1 cellular context compared by ENCODE assay signal in the genomic region with DNA sequence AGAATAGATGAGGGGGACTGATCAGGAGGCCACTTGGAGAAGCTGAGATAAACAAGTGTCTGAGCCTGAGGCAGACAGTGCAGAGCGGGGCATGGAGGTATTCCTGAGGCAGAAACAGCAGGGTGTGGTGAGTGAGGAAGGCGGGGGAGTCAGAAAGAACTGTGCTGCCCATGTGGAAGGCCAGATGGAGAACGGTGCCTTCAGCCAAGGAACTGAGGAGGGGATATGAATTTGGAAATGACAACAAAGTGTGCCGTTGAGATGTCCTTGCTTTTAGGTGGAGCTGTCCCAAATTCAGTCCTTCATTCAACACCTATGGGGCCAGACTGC.
TF ChIP-seq lines count a peak whose summit lies in the region.

No MANE protein-coding gene starts in this region.

TF ChIP-seq in GM23338, 12 proteins besides CTCF, POLR2A, EP300 and RAD21 (continued from another document):
- TF ChIP-seq, protein P1, sequence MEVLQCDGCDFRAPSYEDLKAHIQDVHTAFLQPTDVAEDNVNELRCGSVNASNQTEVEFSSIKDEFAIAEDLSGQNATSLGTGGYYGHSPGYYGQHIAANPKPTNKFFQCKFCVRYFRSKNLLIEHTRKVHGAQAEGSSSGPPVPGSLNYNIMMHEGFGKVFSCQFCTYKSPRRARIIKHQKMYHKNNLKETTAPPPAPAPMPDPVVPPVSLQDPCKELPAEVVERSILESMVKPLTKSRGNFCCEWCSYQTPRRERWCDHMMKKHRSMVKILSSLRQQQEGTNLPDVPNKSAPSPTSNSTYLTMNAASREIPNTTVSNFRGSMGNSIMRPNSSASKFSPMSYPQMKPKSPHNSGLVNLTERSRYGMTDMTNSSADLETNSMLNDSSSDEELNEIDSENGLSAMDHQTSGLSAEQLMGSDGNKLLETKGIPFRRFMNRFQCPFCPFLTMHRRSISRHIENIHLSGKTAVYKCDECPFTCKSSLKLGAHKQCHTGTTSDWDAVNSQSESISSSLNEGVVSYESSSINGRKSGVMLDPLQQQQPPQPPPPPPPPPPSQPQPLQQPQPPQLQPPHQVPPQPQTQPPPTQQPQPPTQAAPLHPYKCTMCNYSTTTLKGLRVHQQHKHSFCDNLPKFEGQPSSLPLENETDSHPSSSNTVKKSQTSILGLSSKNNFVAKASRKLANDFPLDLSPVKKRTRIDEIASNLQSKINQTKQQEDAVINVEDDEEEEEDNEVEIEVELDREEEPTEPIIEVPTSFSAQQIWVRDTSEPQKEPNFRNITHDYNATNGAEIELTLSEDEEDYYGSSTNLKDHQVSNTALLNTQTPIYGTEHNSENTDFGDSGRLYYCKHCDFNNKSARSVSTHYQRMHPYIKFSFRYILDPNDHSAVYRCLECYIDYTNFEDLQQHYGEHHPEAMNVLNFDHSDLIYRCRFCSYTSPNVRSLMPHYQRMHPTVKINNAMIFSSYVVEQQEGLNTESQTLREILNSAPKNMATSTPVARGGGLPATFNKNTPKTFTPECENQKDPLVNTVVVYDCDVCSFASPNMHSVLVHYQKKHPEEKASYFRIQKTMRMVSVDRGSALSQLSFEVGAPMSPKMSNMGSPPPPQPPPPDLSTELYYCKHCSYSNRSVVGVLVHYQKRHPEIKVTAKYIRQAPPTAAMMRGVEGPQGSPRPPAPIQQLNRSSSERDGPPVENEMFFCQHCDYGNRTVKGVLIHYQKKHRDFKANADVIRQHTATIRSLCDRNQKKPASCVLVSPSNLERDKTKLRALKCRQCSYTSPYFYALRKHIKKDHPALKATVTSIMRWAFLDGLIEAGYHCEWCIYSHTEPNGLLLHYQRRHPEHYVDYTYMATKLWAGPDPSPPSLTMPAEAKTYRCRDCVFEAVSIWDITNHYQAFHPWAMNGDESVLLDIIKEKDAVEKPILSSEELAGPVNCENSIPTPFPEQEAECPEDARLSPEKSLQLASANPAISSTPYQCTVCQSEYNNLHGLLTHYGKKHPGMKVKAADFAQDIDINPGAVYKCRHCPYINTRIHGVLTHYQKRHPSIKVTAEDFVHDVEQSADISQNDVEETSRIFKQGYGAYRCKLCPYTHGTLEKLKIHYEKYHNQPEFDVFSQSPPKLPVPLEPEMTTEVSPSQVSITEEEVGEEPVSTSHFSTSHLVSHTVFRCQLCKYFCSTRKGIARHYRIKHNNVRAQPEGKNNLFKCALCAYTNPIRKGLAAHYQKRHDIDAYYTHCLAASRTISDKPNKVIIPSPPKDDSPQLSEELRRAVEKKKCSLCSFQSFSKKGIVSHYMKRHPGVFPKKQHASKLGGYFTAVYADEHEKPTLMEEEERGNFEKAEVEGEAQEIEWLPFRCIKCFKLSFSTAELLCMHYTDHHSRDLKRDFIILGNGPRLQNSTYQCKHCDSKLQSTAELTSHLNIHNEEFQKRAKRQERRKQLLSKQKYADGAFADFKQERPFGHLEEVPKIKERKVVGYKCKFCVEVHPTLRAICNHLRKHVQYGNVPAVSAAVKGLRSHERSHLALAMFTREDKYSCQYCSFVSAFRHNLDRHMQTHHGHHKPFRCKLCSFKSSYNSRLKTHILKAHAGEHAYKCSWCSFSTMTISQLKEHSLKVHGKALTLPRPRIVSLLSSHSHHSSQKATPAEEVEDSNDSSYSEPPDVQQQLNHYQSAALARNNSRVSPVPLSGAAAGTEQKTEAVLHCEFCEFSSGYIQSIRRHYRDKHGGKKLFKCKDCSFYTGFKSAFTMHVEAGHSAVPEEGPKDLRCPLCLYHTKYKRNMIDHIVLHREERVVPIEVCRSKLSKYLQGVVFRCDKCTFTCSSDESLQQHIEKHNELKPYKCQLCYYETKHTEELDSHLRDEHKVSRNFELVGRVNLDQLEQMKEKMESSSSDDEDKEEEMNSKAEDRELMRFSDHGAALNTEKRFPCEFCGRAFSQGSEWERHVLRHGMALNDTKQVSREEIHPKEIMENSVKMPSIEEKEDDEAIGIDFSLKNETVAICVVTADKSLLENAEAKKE (CRISPR knock-in tag; IDR thresholded peaks at IDR 0.05), result no peak
- no peak for TF ChIP-seq ZNF331 (CRISPR knock-in tag; IDR thresholded peaks at IDR 0.05; ENCODE audit: low read depth)
- TF ChIP-seq STAT1 (IDR thresholded peaks at IDR 0.05; ENCODE audit: unreplicated experiment), result no peak
- TF ChIP-seq, protein P2, sequence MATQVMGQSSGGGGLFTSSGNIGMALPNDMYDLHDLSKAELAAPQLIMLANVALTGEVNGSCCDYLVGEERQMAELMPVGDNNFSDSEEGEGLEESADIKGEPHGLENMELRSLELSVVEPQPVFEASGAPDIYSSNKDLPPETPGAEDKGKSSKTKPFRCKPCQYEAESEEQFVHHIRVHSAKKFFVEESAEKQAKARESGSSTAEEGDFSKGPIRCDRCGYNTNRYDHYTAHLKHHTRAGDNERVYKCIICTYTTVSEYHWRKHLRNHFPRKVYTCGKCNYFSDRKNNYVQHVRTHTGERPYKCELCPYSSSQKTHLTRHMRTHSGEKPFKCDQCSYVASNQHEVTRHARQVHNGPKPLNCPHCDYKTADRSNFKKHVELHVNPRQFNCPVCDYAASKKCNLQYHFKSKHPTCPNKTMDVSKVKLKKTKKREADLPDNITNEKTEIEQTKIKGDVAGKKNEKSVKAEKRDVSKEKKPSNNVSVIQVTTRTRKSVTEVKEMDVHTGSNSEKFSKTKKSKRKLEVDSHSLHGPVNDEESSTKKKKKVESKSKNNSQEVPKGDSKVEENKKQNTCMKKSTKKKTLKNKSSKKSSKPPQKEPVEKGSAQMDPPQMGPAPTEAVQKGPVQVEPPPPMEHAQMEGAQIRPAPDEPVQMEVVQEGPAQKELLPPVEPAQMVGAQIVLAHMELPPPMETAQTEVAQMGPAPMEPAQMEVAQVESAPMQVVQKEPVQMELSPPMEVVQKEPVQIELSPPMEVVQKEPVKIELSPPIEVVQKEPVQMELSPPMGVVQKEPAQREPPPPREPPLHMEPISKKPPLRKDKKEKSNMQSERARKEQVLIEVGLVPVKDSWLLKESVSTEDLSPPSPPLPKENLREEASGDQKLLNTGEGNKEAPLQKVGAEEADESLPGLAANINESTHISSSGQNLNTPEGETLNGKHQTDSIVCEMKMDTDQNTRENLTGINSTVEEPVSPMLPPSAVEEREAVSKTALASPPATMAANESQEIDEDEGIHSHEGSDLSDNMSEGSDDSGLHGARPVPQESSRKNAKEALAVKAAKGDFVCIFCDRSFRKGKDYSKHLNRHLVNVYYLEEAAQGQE (IDR thresholded peaks at IDR 0.05; ENCODE audit: unreplicated experiment), result no peak
- TF ChIP-seq EZH2phosphoT487 (IDR thresholded peaks at IDR 0.05; ENCODE audit: unreplicated experiment), result no peak
- TF ChIP-seq CREB1 (CRISPR knock-in tag; IDR thresholded peaks at IDR 0.05; ENCODE audit: low read depth), result no peak
- TF ChIP-seq ZNF114 (CRISPR knock-in tag; IDR thresholded peaks at IDR 0.05), result no peak
